ENCODE assay signal across 8 cellular contexts in genomic region chr7:152341039-152341913, GRCh38.
A peak's percentile ranks its signal among the peaks of the same experiment; 100 is the strongest.
DNase-seq lines count a peak whose midpoint lies in the region; ATAC-seq and TF ChIP-seq lines count a peak whose summit lies in the region.

No MANE protein-coding gene starts in this region.

- POLR2A ChIA-PET in OCI-LY7 (lab: Charles Lee) = interaction anchor here (0.6 to 2.1 kb wide), 16 partner anchors 9 to 407 kb away, joined by 3 to 7 read pairs (median 5); no protein-coding TSS in a partner anchor

- H3K36me3 ChIP-seq in OCI-LY7 (ENCODE audit: insufficient read depth, low read length) (peaks cover 15% of the 10 kb centered on the region), esophagus squamous epithelium (peaks cover 0 to 11% (median 0%) of the 10 kb centered on the region in 3 donors)

- ATAC-seq in GM18511 (IDR thresholded peaks at IDR 0.05; ENCODE audit: unreplicated experiment) = peak; percentile 69
- ATAC-seq in HG03175 (IDR thresholded peaks at IDR 0.05; ENCODE audit: unreplicated experiment) = peak; percentile 68

- H3K27me3 Mint-ChIP-seq in nephron progenitor cell (ENCODE audit: low read depth, poor library complexity) = no peaks in the 10 kb centered on the region

- H3K4me3 ChIP-seq in OCI-LY7 (ENCODE audit: low read depth, low read length, poor library complexity, severe bottlenecking) = peak overlapping the region; percentile 65
- H3K4me3 ChIP-seq in esophagus squamous epithelium = no peak overlapping the region

- peaks cover 83% of the 10 kb centered on the region for H3K4me1 ChIP-seq in OCI-LY7 (ENCODE audit: insufficient read depth, low read length, poor library complexity, severe bottlenecking)
- peaks cover 0 to 21% (median 0%) of the 10 kb centered on the region in 3 donors for H3K4me1 ChIP-seq in esophagus squamous epithelium

- no peak for TF ChIP-seq POLR2A in esophagus squamous epithelium (IDR thresholded peaks at IDR 0.05)

- peak overlapping the region; percentile 82 for H3K4me2 ChIP-seq in OCI-LY7 (ENCODE audit: low read length)

- BruUV-seq in OCI-LY7 (replicated peaks; lab: Mats Ljungman, UMichigan) = TSS peak; percentile 8

- no peaks in the 10 kb centered on the region for H3K27me3 ChIP-seq in esophagus squamous epithelium

- no peaks in the 10 kb centered on the region for H3K9me3 Mint-ChIP-seq in nephron progenitor cell

- peaks cover 4% of the 10 kb centered on the region; the same call in 1 of the 2 replicates for H4K20me1 ChIP-seq in OCI-LY7 (ENCODE audit: insufficient read depth, low read length)

- peak overlapping the region; percentile 80 for H3K27ac Mint-ChIP-seq in nephron progenitor cell

- intact Hi-C loops in OCI-LY7 (cut with micrococcal nuclease; ENCODE audit: unreplicated experiment) = loop anchor here (2.0 kb wide), 1 partner anchor 94 kb away; no protein-coding TSS in a partner anchor
- intact Hi-C loops in esophagus squamous epithelium (cut with DNase I) = no loop called here

- H3K9me2 ChIP-seq in OCI-LY7 (ENCODE audit: insufficient read depth, low read length) = no peaks in the 10 kb centered on the region

- H3K4me1 Mint-ChIP-seq in nephron progenitor cell = peaks cover 17% of the 10 kb centered on the region

- TF ChIP-seq CTCF in OCI-LY7 (conservative IDR thresholded peaks at IDR 0.05; ENCODE audit: low read length) = peak; percentile 74
- TF ChIP-seq CTCF in esophagus squamous epithelium (IDR thresholded peaks at IDR 0.05) = peak in 4 of 6 experiments; percentile 37 to 61 (median 46)
- peak; percentile 42 for TF ChIP-seq CTCF in nephron progenitor cell (IDR thresholded peaks at IDR 0.05)

- H2AFZ ChIP-seq in OCI-LY7 (ENCODE audit: low read length) = no peak overlapping the region

- peaks cover 98% of the 10 kb centered on the region for H3K79me2 ChIP-seq in OCI-LY7 (ENCODE audit: insufficient read depth, low read depth, low read length)

- peaks cover 14% of the 10 kb centered on the region for H3K36me3 Mint-ChIP-seq in nephron progenitor cell (ENCODE audit: low read depth)

- H3K9me3 ChIP-seq in OCI-LY7 (ENCODE audit: low read length) (no peaks in the 10 kb centered on the region; the same call in 1 of the 2 replicates), esophagus squamous epithelium (no peaks in the 10 kb centered on the region)

- DNase-seq in AML-193 (lab: John Stamatoyannopoulos, UW) (peak; percentile 39 to 42), OCI-LY7 (ENCODE audit: low spot score) (peak; percentile 86), esophagus squamous epithelium (lab: John Stamatoyannopoulos, UW) (no peak), nephron progenitor cell (peak; percentile 11), T-helper 1 cell (no peak)
- DNase-seq in activated CD4-positive, alpha-beta T cell treated with anti-CD3 and anti-CD28 coated beads for 48 hours = no peak

- CTCF ChIA-PET in OCI-LY7 (lab: Charles Lee; ENCODE audit: unreplicated experiment) = no interaction called here

- H3K27ac ChIP-seq in OCI-LY7 (ENCODE audit: low read depth, low read length, poor library complexity, severe bottlenecking) (peak overlapping the region; percentile 95), esophagus squamous epithelium (no peak overlapping the region)

- no peak overlapping the region for H3K4me3 Mint-ChIP-seq in nephron progenitor cell

- whole genome bisulfite sequencing in esophagus squamous epithelium, 2 donors = 59 to 82% methylated on average over 2 of the region's 2 CpGs

Comparison
In these comparisons a context has a peak if more than half of its experiments do, and no peak if none do; other contexts are left out.
1. DNase-seq: peak in AML-193 (2 of 2), OCI-LY7 (single experiment) and nephron progenitor cell (single experiment); none in esophagus squamous epithelium (single experiment), T-helper 1 cell (0 of 5) and activated CD4-positive, alpha-beta T cell treated with anti-CD3 and anti-CD28 coated beads for 48 hours (single experiment).
2. Peak in every context shown above with its lines, with median percentiles within 50 percentile points of each other: CTCF ChIP-seq.